Comparison of ENCODE assay signal across 8 cellular contexts in genomic region chr3:14508966-14509795, GRCh38. TPM values are rescaled to one million over a fixed set of nuclear protein-coding genes. Genes with fewer than 3 reads are reported as not detected.
DNase-seq lines count a peak whose midpoint lies in the region; ATAC-seq and TF ChIP-seq lines count a peak whose summit lies in the region.

No MANE protein-coding gene starts in this region.

- intact Hi-C loops in Right ventricle myocardium superior (cut with DNase I) (loop anchor here (1.0 to 10.0 kb wide), 2 partner anchors 39 to 406 kb away; no protein-coding TSS in a partner anchor), prostate gland (cut with DNase I) (loop anchor here (2.0 kb wide), 2 partner anchors 38 to 412 kb away; no protein-coding TSS in a partner anchor)

- no peak overlapping the region for H3K27ac ChIP-seq in prostate gland

- 25% methylated on average over 22 of the region's 22 CpGs for WGBS in prostate gland

- no peaks in the 10 kb centered on the region for H3K36me3 ChIP-seq in prostate gland

- no peaks in the 10 kb centered on the region for H3K4me1 ChIP-seq in prostate gland (replicated peaks)

- DNase-seq in ELF-1 (ENCODE audit: low read depth, low spot score) (peak; percentile 90), SHP77 treated with DMSO at 0.1 percent for 48 hours (lab: John Stamatoyannopoulos, UW) (peak; percentile 3), Right ventricle myocardium superior (peak; percentile 83), prostate gland (ENCODE audit: low spot score) (peak; percentile 33)
- peak; percentile 49 to 70 (median 64) for DNase-seq in activated naive CD4-positive, alpha-beta T cell (lab: John Stamatoyannopoulos, UW)

- ATAC-seq in HG03460 (IDR thresholded peaks at IDR 0.05; ENCODE audit: unreplicated experiment) = peak; percentile 82
- peak; percentile 81 for ATAC-seq in Right ventricle myocardium superior (ENCODE audit: poor library complexity)
- ATAC-seq in GM18511 (IDR thresholded peaks at IDR 0.05; ENCODE audit: unreplicated experiment) = no peak
- no peak for ATAC-seq in GM18870 (IDR thresholded peaks at IDR 0.05; ENCODE audit: unreplicated experiment)

- no peaks in the 10 kb centered on the region for H3K27me3 ChIP-seq in prostate gland (replicated peaks; ENCODE audit: insufficient read depth)

- no peaks in the 10 kb centered on the region for H3K9me3 ChIP-seq in prostate gland

- no peak for TF ChIP-seq POLR2A in prostate gland (IDR thresholded peaks at IDR 0.05)

- peak; percentile 76 to 98 (median 86) for TF ChIP-seq CTCF in prostate gland (IDR thresholded peaks at IDR 0.05)

- H3K4me3 ChIP-seq in prostate gland = no peak overlapping the region

RNA-seq across cellular contexts. Expression of gene GRIP2, which starts 31.0 kb away (rescaled TPM):
- total RNA-seq in Right ventricle myocardium superior (40.1 TPM), prostate gland (under 1 TPM; 0.27 to 0.62 TPM)

Comparison
In these comparisons a context has a peak if more than half of its experiments do, and no peak if none do; other contexts are left out.
1. DNase-seq: peak in every context shown above with its lines; median percentile 90 in ELF-1; 83 in Right ventricle myocardium superior; 64 in activated naive CD4-positive, alpha-beta T cell; 33 in prostate gland; 3 in SHP77 treated with DMSO at 0.1 percent for 48 hours.
2. ATAC-seq: peak in HG03460 (single experiment) and Right ventricle myocardium superior (single experiment); none in GM18511 (single experiment) and GM18870 (single experiment).
3. RNA of gene GRIP2, which starts 31.0 kb away (total RNA-seq): 40.1 TPM in Right ventricle myocardium superior (single experiment); 0.27 to 0.62 TPM in prostate gland; every median in the first group is over 10 times any median in the second.